1 cellular context compared by ENCODE assay signal in genomic region chr1:33221385-33221758, GRCh38.
TF ChIP-seq lines count a peak whose summit lies in the region.

No MANE protein-coding gene starts in this region.

TF ChIP-seq in Ishikawa, 13 proteins besides CTCF, POLR2A, EP300 and RAD21:
- TF ChIP-seq REST (IDR thresholded peaks at IDR 0.05; ENCODE audit: low read depth) (peak; percentile 34; the same call in 1 of the 2 replicates), FOXM1 (IDR thresholded peaks at IDR 0.05; ENCODE audit: borderline replicate concordance, low read depth) (no peak), EGR1 (IDR thresholded peaks at IDR 0.05) (no peak), TCF12 (IDR thresholded peaks at IDR 0.05; ENCODE audit: low read depth) (no peak), TEAD4 (IDR thresholded peaks at IDR 0.05) (no peak), CEBPB (IDR thresholded peaks at IDR 0.05) (no peak)
